In genomic region chr7:39145283-39145682, GRCh38 we compare ENCODE assay signal across 31 cellular contexts.
"Had no signal": no experiment of that assay in that cellular context is flagged by ENCODE, and none has a peak within 500 bp of the region (broad histone marks: within the 10 kb centered on the region; RNA-seq: fewer than 3 reads in every experiment).

No MANE protein-coding gene starts in this region.

- H3K4me1 ChIP-seq: adrenal gland, ascending aorta, body of pancreas, breast epithelium had no signal

- H3K27me3 ChIP-seq: adrenal gland, ascending aorta, body of pancreas, brain microvascular endothelial cell, breast epithelium, cardiac muscle cell had no signal

- ATAC-seq: activated naive CD4-positive, alpha-beta T cell treated with anti-CD3 and anti-CD28 coated beads, Interleukin-2, amount 50 U/mL, for 72 hours; activated naive CD8-positive, alpha-beta T cell treated with anti-CD3 and anti-CD28 coated beads, Interleukin-2, amount 50 U/mL, for 24 hours; activated T-cell treated with anti-CD3 and anti-CD28 coated beads, Interleukin-2, amount 50 U/mL, for 4 hours; activated T-cell treated with anti-CD3 and anti-CD28 coated beads, Interleukin-2, amount 50 U/mL, for 72 hours; activated T-helper 17 cell treated with anti-CD3 and anti-CD28 coated beads, Interleukin-2, amount 50 U/mL, for 72 hours; body of pancreas had no signal

- H3K4me3 ChIP-seq: adrenal gland, ascending aorta, body of pancreas, breast epithelium, cardiac muscle cell had no signal

- H3K27ac ChIP-seq: adrenal gland, ascending aorta, body of pancreas, brain microvascular endothelial cell, breast epithelium, cardiac muscle cell had no signal

- H3K9me3 ChIP-seq: adrenal gland, ascending aorta, body of pancreas, breast epithelium had no signal

- DNase-seq: activated effector memory CD4-positive, alpha-beta T cell treated with anti-CD3 and anti-CD28 coated beads, Interleukin-2, amount 50 U/mL, for 16 hours; activated effector memory CD4-positive, alpha-beta T cell treated with Interleukin-2 at 50 U/mL for 16 hours; activated gamma-delta T cell; activated gamma-delta T cell treated with Interleukin-2 at 50 U/mL for 16 hours; activated naive CD4-positive, alpha-beta T cell; activated naive CD4-positive, alpha-beta T cell treated with anti-CD3 and anti-CD28 coated beads for 36 hours; activated naive CD4-positive, alpha-beta T cell treated with anti-CD3 and anti-CD28 coated beads, Interleukin-2, amount 10 ng/mL, durations not matched to agents 7 days and 5 days; activated naive CD4-positive, alpha-beta T cell treated with anti-CD3 and anti-CD28 coated beads, Interleukin-2, amount 50 U/mL, for 16 hours; activated naive CD4-positive, alpha-beta T cell treated with Interleukin-2 at 50 U/mL for 16 hours; activated naive CD8-positive, alpha-beta T cell treated with anti-CD3 and anti-CD28 coated beads for 36 hours; activated naive CD8-positive, alpha-beta T cell treated with anti-CD3 and anti-CD28 coated beads, Interleukin-2, amount 10 ng/mL, durations not matched to agents 7 days and 5 days; activated naive CD8-positive, alpha-beta T cell treated with anti-CD3 and anti-CD28 coated beads, Interleukin-2, amount 50 U/mL, for 24 hours; activated T-cell treated with anti-CD3 and anti-CD28 coated beads, Interleukin-2, amount 50 U/mL, for 24 hours; activated T-cell treated with anti-CD3 and anti-CD28 coated beads, Interleukin-2, amount 50 U/mL, for 4 hours; activated T-cell treated with anti-CD3 and anti-CD28 coated beads, Interleukin-2, amount 50 U/mL, for 48 hours; activated T-cell treated with anti-CD3 and anti-CD28 coated beads, Interleukin-2, amount 50 U/mL, for 72 hours; adrenal gland; amniotic stem cell; amygdala; anterior cingulate cortex; aorta; body of pancreas; brain microvascular endothelial cell; caudate nucleus; central memory CD4-positive, alpha-beta T cell; cerebellar nuclear complex had no signal

- H3K36me3 ChIP-seq: adrenal gland, ascending aorta, brain microvascular endothelial cell, breast epithelium, cardiac muscle cell had no signal
